ENCODE assay signal across 8 cellular contexts in the genomic region with DNA sequence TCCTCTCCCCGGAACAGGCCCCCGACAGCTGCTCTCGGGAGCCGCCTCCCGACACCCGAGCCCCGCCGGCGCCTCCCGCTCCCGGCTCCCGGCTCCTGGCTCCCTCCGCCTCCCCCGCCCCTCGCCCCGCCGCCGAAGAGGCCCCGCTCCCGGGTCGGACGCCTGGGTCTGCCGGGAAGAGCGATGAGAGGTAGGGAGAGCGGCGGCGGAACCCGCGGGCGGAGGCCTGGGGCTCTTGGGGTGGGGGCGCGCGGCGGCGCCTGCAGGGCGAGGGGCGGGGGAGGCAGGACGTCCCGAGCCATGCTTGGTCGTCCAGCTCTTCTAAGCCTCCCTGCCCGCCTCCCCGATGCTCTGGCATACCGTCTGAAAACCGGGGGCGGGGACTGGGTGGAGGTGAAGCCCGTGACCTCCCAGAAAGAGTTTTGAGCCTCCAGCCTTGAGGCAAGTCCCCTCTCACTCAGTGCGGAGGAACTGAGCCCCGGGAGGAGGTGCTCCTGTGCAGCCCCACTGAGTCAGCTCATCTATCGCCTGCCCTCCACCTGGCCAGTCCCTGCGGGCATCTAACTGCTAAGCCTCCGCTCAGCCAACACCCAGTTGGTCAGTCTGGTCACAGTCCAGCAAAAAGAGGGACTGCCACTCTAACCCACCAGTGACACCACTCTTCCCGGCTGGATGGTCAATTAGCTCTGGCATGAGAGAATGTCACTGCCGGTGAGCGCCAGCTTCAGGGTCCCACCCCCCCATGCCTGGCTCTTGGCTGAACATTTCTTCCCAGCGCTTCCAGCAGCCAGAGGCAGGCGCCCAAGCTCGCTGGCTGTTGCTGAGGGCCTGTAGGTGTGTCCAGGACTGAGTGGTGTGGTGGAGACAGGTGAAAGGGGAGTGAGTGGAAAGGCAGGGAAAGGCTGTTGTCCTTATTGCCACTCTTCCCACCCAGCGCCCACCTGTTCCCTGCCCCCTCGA. TPM values are rescaled to one million over a fixed set of nuclear protein-coding genes. Genes with fewer than 3 reads are reported as not detected.
DNase-seq lines count a peak whose midpoint lies in the region; ATAC-seq and TF ChIP-seq lines count a peak whose summit lies in the region.

No MANE protein-coding gene starts in this region.

- peak overlapping the region; percentile 83 to 87 for H3K4me3 ChIP-seq in HCT116 (replicated peaks in 1 of 2; ENCODE audit: low read depth in 1 of 2, low read length in 2 of 2)

- peak overlapping the region; percentile 99 for H3K27ac ChIP-seq in HCT116 (ENCODE audit: low read depth, low read length)

- CTCF ChIA-PET in HCT116 (lab: Charles Lee) = interaction anchor here (1.2 kb wide), 1 partner anchor 29 kb away, joined by 5 read pairs; a partner anchor contains a TSS

- H3K36me3 Mint-ChIP-seq in T-helper 17 cell (ENCODE audit: low read depth) (peaks cover 2% of the 10 kb centered on the region), chondrocyte (ENCODE audit: low read depth) (peaks cover 4% of the 10 kb centered on the region)

- H3K27me3 Mint-ChIP-seq in T-helper 17 cell = peaks cover 8% of the 10 kb centered on the region
- no peaks in the 10 kb centered on the region for H3K27me3 Mint-ChIP-seq in chondrocyte (ENCODE audit: low read depth)

- H3K27me3 ChIP-seq in HCT116 (ENCODE audit: insufficient read depth, low read length) = no peaks in the 10 kb centered on the region

- no peak for TF ChIP-seq POLR2A in HCT116 (IDR thresholded peaks at IDR 0.05; ENCODE audit: borderline replicate concordance, extremely low read depth, insufficient read depth, insufficient read length)

- no peaks in the 10 kb centered on the region for H3K9me3 Mint-ChIP-seq in chondrocyte (ENCODE audit: low read depth)

- peaks cover 29% of the 10 kb centered on the region for H3K4me1 Mint-ChIP-seq in T-helper 17 cell
- H3K4me1 Mint-ChIP-seq in chondrocyte (ENCODE audit: low read depth) = peaks cover 75% of the 10 kb centered on the region

- POLR2A ChIA-PET in HCT116 (lab: Charles Lee) = interaction anchor here (0.7 to 1.4 kb wide), 5 partner anchors 9 to 57 kb away, joined by 3 to 8 read pairs (median 4); a partner anchor contains a TSS

- no peak overlapping the region for H2AFZ ChIP-seq in HCT116 (ENCODE audit: low read depth, low read length, poor library complexity, severe bottlenecking)

- H3K9ac ChIP-seq in HCT116 (ENCODE audit: low read length) = peak overlapping the region; percentile 92

- H3K4me3 Mint-ChIP-seq in T-helper 17 cell (peak overlapping the region; percentile 90), chondrocyte (ENCODE audit: unreplicated experiment) (peak overlapping the region; percentile 80)

- RAD21 ChIA-PET in HCT116 (lab: Charles Lee; ENCODE audit: low non-redundant PET in 1 of 2, low total read pairs in 2 of 2, uncharacterized antibody in 2 of 2, unreplicated experiment in 2 of 2) = interaction anchor here (0.6 to 1.4 kb wide), 3 partner anchors 20 to 58 kb away, joined by 3 to 9 read pairs (median 4); a partner anchor contains a TSS

- H3K79me2 ChIP-seq in HCT116 (ENCODE audit: insufficient read depth, low read length) = peaks cover 68% of the 10 kb centered on the region

- intact Hi-C loops in HCT116 (cut with micrococcal nuclease) = loop anchor here (2.0 kb wide), 1 partner anchor 24 kb away; a partner anchor contains a TSS

- DNase-seq in C1 segment of cervical spinal cord (lab: John Stamatoyannopoulos, UW) (peak in 12 of 14 donors; percentile 50 to 85 (median 68)), HCT116 (ENCODE audit: low read depth, low spot score) (no peak), T-helper 17 cell (no peak), chondrocyte (ENCODE audit: low spot score) (no peak), left kidney (ENCODE audit: low read depth, low spot score) (peak; percentile 92)
- DNase-seq in stimulated activated CD4-positive, alpha-beta T cell treated with anti-CD3 and anti-CD28 coated beads, Interleukin-2, amount 100 ng/mL, for 24 hours = peak; percentile 51 to 64

- H4K20me1 ChIP-seq in HCT116 (ENCODE audit: insufficient read depth) = no peaks in the 10 kb centered on the region

- BruUV-seq in HCT116 (replicated peaks; lab: Mats Ljungman, UMichigan) = no TSS peak

- peak overlapping the region; percentile 99 for H3K4me2 ChIP-seq in HCT116 (ENCODE audit: low read length)

- no peak for TF ChIP-seq RAD21 in HCT116 (IDR thresholded peaks at IDR 0.05; ENCODE audit: low read depth)

- H3K4me1 ChIP-seq in HCT116 (ENCODE audit: control insufficient read depth in 1 of 2, insufficient read depth in 2 of 2, low read length in 2 of 2) = peaks cover 50 to 65% of the 10 kb centered on the region in 2 experiments

- H3K36me3 ChIP-seq in HCT116 (ENCODE audit: control insufficient read depth in 1 of 2, insufficient read depth in 2 of 2, low read length in 2 of 2) = peaks cover 3 to 11% of the 10 kb centered on the region in 2 experiments; a peak in 2 of 4 replicates

- H3K27ac Mint-ChIP-seq in T-helper 17 cell (no peak overlapping the region), chondrocyte (ENCODE audit: unreplicated experiment) (peak overlapping the region; percentile 87)

- H3K9me3 ChIP-seq in HCT116 (ENCODE audit: control insufficient read depth in 1 of 2, insufficient read depth in 1 of 2, low read depth in 1 of 2, low read length in 2 of 2) = no peaks in the 10 kb centered on the region
- H3K9me3 ChIP-seq in T-helper 17 cell (ENCODE audit: control insufficient read depth, low read length, poor library complexity, severe bottlenecking) = no peaks in the 10 kb centered on the region

- H3K9me2 ChIP-seq in HCT116 (ENCODE audit: insufficient read depth) = no peaks in the 10 kb centered on the region

- TF ChIP-seq CTCF in HCT116 (IDR thresholded peaks at IDR 0.05 in 2 of 3, conservative IDR thresholded peaks at IDR 0.05 in 1 of 3; ENCODE audit: borderline replicate concordance in 1 of 3, insufficient read depth in 1 of 3, low read depth in 2 of 3, low read length in 2 of 3) = no peak
- TF ChIP-seq CTCF in chondrocyte (IDR thresholded peaks at IDR 0.05) = peak; percentile 9

- ATAC-seq in HCT116 = peak; percentile 14
- ATAC-seq in T-helper 17 cell = peak; percentile 60
- no peak for ATAC-seq in HG03139 (IDR thresholded peaks at IDR 0.05; ENCODE audit: unreplicated experiment)
- no peak for ATAC-seq in GM21367 (IDR thresholded peaks at IDR 0.05; ENCODE audit: unreplicated experiment)

TF ChIP-seq in HCT116, 20 proteins besides CTCF, POLR2A, EP300 and RAD21:
- TF ChIP-seq POLR2AphosphoS5 (IDR thresholded peaks at IDR 0.05; ENCODE audit: low read depth, low read length) (no peak; the same call in 1 of the 2 replicates), YY1 (IDR thresholded peaks at IDR 0.05; ENCODE audit: extremely low read depth, insufficient replicate concordance, low read depth, low read length) (no peak), EZH2 (IDR thresholded peaks at IDR 0.05) (no peak), ZNF274 (IDR thresholded peaks at IDR 0.05; ENCODE audit: low read depth, low read length) (no peak), ZFX (IDR thresholded peaks at IDR 0.05) (no peak), JUND (IDR thresholded peaks at IDR 0.05) (no peak), ELF1 (IDR thresholded peaks at IDR 0.05; ENCODE audit: borderline replicate concordance, low read depth) (no peak), SIN3A (IDR thresholded peaks at IDR 0.05; ENCODE audit: low read depth) (no peak), CBX3 (IDR thresholded peaks at IDR 0.05; ENCODE audit: low read depth) (no peak), EZH2phosphoT487 (IDR thresholded peaks at IDR 0.05; ENCODE audit: borderline replicate concordance) (no peak), EGR1 (IDR thresholded peaks at IDR 0.05; ENCODE audit: low read depth) (no peak), FOSL1 (IDR thresholded peaks at IDR 0.05; ENCODE audit: low read depth) (no peak), SP1 (IDR thresholded peaks at IDR 0.05; ENCODE audit: low read depth) (no peak)
- TF ChIP-seq, protein P1, sequence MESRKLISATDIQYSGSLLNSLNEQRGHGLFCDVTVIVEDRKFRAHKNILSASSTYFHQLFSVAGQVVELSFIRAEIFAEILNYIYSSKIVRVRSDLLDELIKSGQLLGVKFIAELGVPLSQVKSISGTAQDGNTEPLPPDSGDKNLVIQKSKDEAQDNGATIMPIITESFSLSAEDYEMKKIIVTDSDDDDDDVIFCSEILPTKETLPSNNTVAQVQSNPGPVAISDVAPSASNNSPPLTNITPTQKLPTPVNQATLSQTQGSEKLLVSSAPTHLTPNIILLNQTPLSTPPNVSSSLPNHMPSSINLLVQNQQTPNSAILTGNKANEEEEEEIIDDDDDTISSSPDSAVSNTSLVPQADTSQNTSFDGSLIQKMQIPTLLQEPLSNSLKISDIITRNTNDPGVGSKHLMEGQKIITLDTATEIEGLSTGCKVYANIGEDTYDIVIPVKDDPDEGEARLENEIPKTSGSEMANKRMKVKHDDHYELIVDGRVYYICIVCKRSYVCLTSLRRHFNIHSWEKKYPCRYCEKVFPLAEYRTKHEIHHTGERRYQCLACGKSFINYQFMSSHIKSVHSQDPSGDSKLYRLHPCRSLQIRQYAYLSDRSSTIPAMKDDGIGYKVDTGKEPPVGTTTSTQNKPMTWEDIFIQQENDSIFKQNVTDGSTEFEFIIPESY (IDR thresholded peaks at IDR 0.05; ENCODE audit: extremely low read depth, insufficient replicate concordance, low read length) = no peak
- TF ChIP-seq, protein P2, sequence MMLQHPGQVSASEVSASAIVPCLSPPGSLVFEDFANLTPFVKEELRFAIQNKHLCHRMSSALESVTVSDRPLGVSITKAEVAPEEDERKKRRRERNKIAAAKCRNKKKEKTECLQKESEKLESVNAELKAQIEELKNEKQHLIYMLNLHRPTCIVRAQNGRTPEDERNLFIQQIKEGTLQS (IDR thresholded peaks at IDR 0.05) = no peak

RNA-seq across cellular contexts. Expression of a gene that starts 0.5 kb away (rescaled TPM):
- total RNA-seq in HCT116 (2021; ENCODE audit: unreplicated experiment) (211 TPM), T-helper 17 cell (1 to 10 TPM; 1.8 to 5.6 TPM), chondrocyte (112 to 157 TPM (median 117 TPM) in 3 replicates)
- 138 and 167 TPM in 2 replicates for polyA plus RNA-seq in HCT116 (2012)

RNA-seq across cellular contexts. Expression of a gene that starts 23.2 kb away (rescaled TPM):
- total RNA-seq in HCT116 (2021; ENCODE audit: unreplicated experiment) (59.7 TPM), T-helper 17 cell (10 to 100 TPM; 11.6 to 19.7 TPM), chondrocyte (39.5 to 54.6 TPM (median 40.1 TPM) in 3 replicates)
- 27.3 and 35.0 TPM in 2 replicates for polyA plus RNA-seq in HCT116 (2012)

RNA-seq across cellular contexts. Expression of a gene that starts 29.2 kb away (rescaled TPM):
- total RNA-seq in HCT116 (2021; ENCODE audit: unreplicated experiment) = 39.8 TPM
- polyA plus RNA-seq in HCT116 (2012) = 25.8 and 27.3 TPM in 2 replicates
- total RNA-seq in T-helper 17 cell = 10 to 100 TPM; 24.4 to 30.5 TPM
- total RNA-seq in chondrocyte = 33.1 to 48.0 TPM (median 33.8 TPM) in 3 replicates

RNA-seq across cellular contexts. Expression of a gene that starts 47.2 kb away (rescaled TPM):
- total RNA-seq in HCT116 (2021; ENCODE audit: unreplicated experiment) (not detected), T-helper 17 cell (not detected), chondrocyte (not detected in 3 replicates)
- not detected in 2 replicates for polyA plus RNA-seq in HCT116 (2012)

RNA-seq across cellular contexts. Expression of a gene that starts 56.0 kb away (rescaled TPM):
- total RNA-seq in HCT116 (2021; ENCODE audit: unreplicated experiment) = 0.15 TPM
- polyA plus RNA-seq in HCT116 (2012) = 0.02 and 0.04 TPM in 2 replicates
- total RNA-seq in T-helper 17 cell = not detected
- 0.07 TPM in 1 of 3 replicates, not detected in the others for total RNA-seq in chondrocyte

Comparison
In these comparisons a context has a peak if more than half of its experiments do, and no peak if none do; other contexts are left out.
1. DNase-seq: peak in C1 segment of cervical spinal cord (12 of 14), left kidney (single experiment) and stimulated activated CD4-positive, alpha-beta T cell treated with anti-CD3 and anti-CD28 coated beads, Interleukin-2, amount 100 ng/mL, for 24 hours (2 of 2); none in HCT116 (single experiment), T-helper 17 cell (0 of 3) and chondrocyte (single experiment).
2. ATAC-seq: peak in HCT116 (single experiment) and T-helper 17 cell (single experiment); none in HG03139 (single experiment) and GM21367 (single experiment).
3. RNA of a gene that starts 0.5 kb away (total RNA-seq): 211 TPM in HCT116 (single experiment) and 112 to 157 TPM in chondrocyte; 1.8 to 5.6 TPM in T-helper 17 cell; every median in the first group is over 10 times any median in the second.